9 cellular contexts compared by ENCODE assay signal in the genomic region with DNA sequence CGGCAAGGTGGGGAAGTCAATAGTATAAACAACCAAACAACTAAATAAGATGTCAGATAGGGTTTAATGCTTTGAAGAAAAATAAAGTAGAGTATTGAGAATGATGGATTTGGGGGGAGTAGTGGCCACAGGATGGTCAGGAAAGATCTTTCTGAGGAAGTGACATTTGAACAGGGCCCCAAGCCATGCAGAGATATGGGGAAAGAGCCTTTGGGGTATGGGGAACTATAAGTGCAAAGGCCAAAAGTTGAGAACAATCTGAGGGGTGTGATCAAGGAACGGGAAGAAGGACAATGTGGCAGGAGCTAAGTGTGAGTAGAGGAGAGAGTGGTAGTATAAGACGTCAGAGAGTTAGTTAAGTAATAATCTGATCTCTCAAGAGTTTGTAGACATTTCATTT. TPM values are rescaled to one million over a fixed set of nuclear protein-coding genes. Genes with fewer than 3 reads are reported as not detected.
DNase-seq lines count a peak whose midpoint lies in the region; ATAC-seq and TF ChIP-seq lines count a peak whose summit lies in the region.
"Had no signal": no experiment of that assay in that cellular context is flagged by ENCODE, and none has a peak within 500 bp of the region (broad histone marks: within the 10 kb centered on the region; RNA-seq: fewer than 3 reads in every experiment).

No MANE protein-coding gene starts in this region.

- TF ChIP-seq CTCF in fibroblast of pulmonary artery (IDR thresholded peaks at IDR 0.05; ENCODE audit: low read length, missing control alignments): no peak

- CTCF ChIA-PET in T-cell (lab: Charles Lee): no interaction called here

- H3K36me3 Mint-ChIP-seq in activated T-cell treated with anti-CD3 and anti-CD28 coated beads, Interleukin-2, amount 50 U/mL, for 72 hours (ENCODE audit: insufficient read depth in 2 of 2): peaks cover 0 to 5% of the 10 kb centered on the region in 2 donors
- H3K36me3 Mint-ChIP-seq in T-cell: peaks cover 12% of the 10 kb centered on the region
- peaks cover 6 to 23% of the 10 kb centered on the region in 2 donors for H3K36me3 Mint-ChIP-seq in stimulated activated naive B cell treated with anti-CD40 and anti-IgM and Interleukin-4, amounts not matched to agents 10 μg/mL and 1 μg/mL and 100 μg/mL, for 72 hours

- H3K4me1 Mint-ChIP-seq in activated T-cell treated with anti-CD3 and anti-CD28 coated beads, Interleukin-2, amount 50 U/mL, for 72 hours (ENCODE audit: low read depth): peaks cover 20% of the 10 kb centered on the region
- peaks cover 34 to 44% (median 42%) of the 10 kb centered on the region in 3 donors for H3K4me1 Mint-ChIP-seq in T-cell
- peaks cover 11 to 16% of the 10 kb centered on the region in 2 donors for H3K4me1 Mint-ChIP-seq in stimulated activated naive B cell treated with anti-CD40 and anti-IgM and Interleukin-4, amounts not matched to agents 10 μg/mL and 1 μg/mL and 100 μg/mL, for 72 hours

- DNase-seq in activated T-cell treated with anti-CD3 and anti-CD28 coated beads, Interleukin-2, amount 50 U/mL, for 72 hours: no peak
- DNase-seq in activated T-cell treated with anti-CD3 and anti-CD28 coated beads for 4 hours (no peak), T-cell (no peak), fibroblast of pulmonary artery (ENCODE audit: low read depth) (no peak), UCSD-AML1 (lab: John Stamatoyannopoulos, UW; ENCODE audit: unreplicated experiment) (no peak)
- no peak for DNase-seq in stimulated activated naive B cell treated with anti-CD40 and anti-IgM and Interleukin-4, amounts not matched to agents 10 μg/mL and 1 μg/mL and 100 μg/mL, for 72 hours
- DNase-seq: activated CD4-positive, CD25-positive, alpha-beta regulatory T cell had no signal

- peak overlapping the region; percentile 53 to 86 for H3K4me3 Mint-ChIP-seq in activated T-cell treated with anti-CD3 and anti-CD28 coated beads, Interleukin-2, amount 50 U/mL, for 72 hours
- H3K4me3 Mint-ChIP-seq in T-cell: peak overlapping the region; percentile 96 to 98 (median 98)
- peak overlapping the region; percentile 93 to 98 for H3K4me3 Mint-ChIP-seq in stimulated activated naive B cell treated with anti-CD40 and anti-IgM and Interleukin-4, amounts not matched to agents 10 μg/mL and 1 μg/mL and 100 μg/mL, for 72 hours

- no peak for ATAC-seq in activated T-cell treated with anti-CD3 and anti-CD28 coated beads, Interleukin-2, amount 50 U/mL, for 72 hours (replicated peaks in 1 of 2)
- no peak for ATAC-seq in T-cell (replicated peaks in 1 of 4)
- no peak for ATAC-seq in stimulated activated naive B cell treated with anti-CD40 and anti-IgM and Interleukin-4, amounts not matched to agents 10 μg/mL and 1 μg/mL and 100 μg/mL, for 72 hours (replicated peaks)
- no peak for ATAC-seq in HG03159 (IDR thresholded peaks at IDR 0.05; ENCODE audit: unreplicated experiment)
- ATAC-seq in GM19467 (IDR thresholded peaks at IDR 0.05; ENCODE audit: unreplicated experiment): no peak

- peak overlapping the region; percentile 26 for H3K27ac Mint-ChIP-seq in activated T-cell treated with anti-CD3 and anti-CD28 coated beads, Interleukin-2, amount 50 U/mL, for 72 hours
- no peak overlapping the region for H3K27ac Mint-ChIP-seq in T-cell
- H3K27ac Mint-ChIP-seq in stimulated activated naive B cell treated with anti-CD40 and anti-IgM and Interleukin-4, amounts not matched to agents 10 μg/mL and 1 μg/mL and 100 μg/mL, for 72 hours: no peak overlapping the region

- H3K4me3 ChIP-seq in fibroblast of pulmonary artery (replicated peaks; ENCODE audit: low read depth, low read length): peak overlapping the region; percentile 99

- no peaks in the 10 kb centered on the region for H3K27me3 Mint-ChIP-seq in activated T-cell treated with anti-CD3 and anti-CD28 coated beads, Interleukin-2, amount 50 U/mL, for 72 hours (ENCODE audit: low read depth)
- H3K27me3 Mint-ChIP-seq in T-cell: no peaks in the 10 kb centered on the region
- H3K27me3 Mint-ChIP-seq in stimulated activated naive B cell treated with anti-CD40 and anti-IgM and Interleukin-4, amounts not matched to agents 10 μg/mL and 1 μg/mL and 100 μg/mL, for 72 hours: no peaks in the 10 kb centered on the region

- POLR2A ChIA-PET in T-cell (lab: Charles Lee): no interaction called here

- H3K9me3 Mint-ChIP-seq in activated T-cell treated with anti-CD3 and anti-CD28 coated beads, Interleukin-2, amount 50 U/mL, for 72 hours: no peaks in the 10 kb centered on the region
- H3K9me3 Mint-ChIP-seq in T-cell: no peaks in the 10 kb centered on the region
- H3K9me3 Mint-ChIP-seq in stimulated activated naive B cell treated with anti-CD40 and anti-IgM and Interleukin-4, amounts not matched to agents 10 μg/mL and 1 μg/mL and 100 μg/mL, for 72 hours: no peaks in the 10 kb centered on the region

RNA-seq across cellular contexts. Expression of a gene that starts 1.3 kb away (rescaled TPM):
- 10 to 100 TPM; 49.7 to 64.0 TPM for total RNA-seq in activated T-cell treated with anti-CD3 and anti-CD28 coated beads, Interleukin-2, amount 50 U/mL, for 72 hours
- total RNA-seq in T-cell: 10 to 100 TPM; 19.7 to 23.0 (median 22.5) TPM

RNA-seq across cellular contexts. Expression of a gene that starts 15.7 kb away (rescaled TPM):
- not detected for total RNA-seq in activated T-cell treated with anti-CD3 and anti-CD28 coated beads, Interleukin-2, amount 50 U/mL, for 72 hours
- total RNA-seq in T-cell: under 1 TPM in 1 of 5 donors, not detected in 4; 0.46 TPM
